Comparison of ENCODE assay signal across 2 cellular contexts in genomic region chr6:35544748-35545361, GRCh38.
TF ChIP-seq lines count a peak whose summit lies in the region.

No MANE protein-coding gene starts in this region.

TF ChIP-seq in HEK293, 187 proteins besides CTCF, POLR2A, EP300 and RAD21:
- TF ChIP-seq ZIC2 (tag by site-specific recombination; IDR thresholded peaks at IDR 0.05), result peak; percentile 58
- TF ChIP-seq ZBTB20 (tag by site-specific recombination; IDR thresholded peaks at IDR 0.05), result peak; percentile 86
- no peak for TF ChIP-seq SP2 (tag by site-specific recombination; IDR thresholded peaks at IDR 0.05)
- TF ChIP-seq HOXC10 (CRISPR knock-in tag; IDR thresholded peaks at IDR 0.05), result no peak
- peak; percentile 8; the same call in 1 of the 2 replicates for TF ChIP-seq ZNF398 (tag by site-specific recombination; IDR thresholded peaks at IDR 0.05)
- no peak for TF ChIP-seq KLF17 (tag by site-specific recombination; IDR thresholded peaks at IDR 0.05)
- 0 out of 2 replicates have a peak, but pooled peaks have one; percentile 15 for TF ChIP-seq KLF1 (tag by site-specific recombination; IDR thresholded peaks at IDR 0.05)
- TF ChIP-seq ZNF184 (tag by site-specific recombination; IDR thresholded peaks at IDR 0.05), result no peak

TF ChIP-seq in SK-N-SH, 30 proteins besides CTCF, POLR2A, EP300 and RAD21:
- TF ChIP-seq NFIC (IDR thresholded peaks at IDR 0.05; ENCODE audit: borderline replicate concordance) (no peak), IRF3 (IDR thresholded peaks at IDR 0.05; ENCODE audit: low read depth, low read length) (no peak), POLR2AphosphoS5 (IDR thresholded peaks at IDR 0.05; ENCODE audit: low read depth, low read length) (no peak), NRF1 (IDR thresholded peaks at IDR 0.05; ENCODE audit: low read depth, low read length) (no peak), FOSL2 (IDR thresholded peaks at IDR 0.05; ENCODE audit: borderline replicate concordance, low read depth) (no peak), EZH2phosphoT487 (IDR thresholded peaks at IDR 0.05; ENCODE audit: borderline replicate concordance, low read depth) (no peak), GATA2 (CRISPR knock-in tag; IDR thresholded peaks at IDR 0.05) (no peak), ELF1 (IDR thresholded peaks at IDR 0.05) (no peak)
